18 cellular contexts compared by ENCODE assay signal in the genomic region with DNA sequence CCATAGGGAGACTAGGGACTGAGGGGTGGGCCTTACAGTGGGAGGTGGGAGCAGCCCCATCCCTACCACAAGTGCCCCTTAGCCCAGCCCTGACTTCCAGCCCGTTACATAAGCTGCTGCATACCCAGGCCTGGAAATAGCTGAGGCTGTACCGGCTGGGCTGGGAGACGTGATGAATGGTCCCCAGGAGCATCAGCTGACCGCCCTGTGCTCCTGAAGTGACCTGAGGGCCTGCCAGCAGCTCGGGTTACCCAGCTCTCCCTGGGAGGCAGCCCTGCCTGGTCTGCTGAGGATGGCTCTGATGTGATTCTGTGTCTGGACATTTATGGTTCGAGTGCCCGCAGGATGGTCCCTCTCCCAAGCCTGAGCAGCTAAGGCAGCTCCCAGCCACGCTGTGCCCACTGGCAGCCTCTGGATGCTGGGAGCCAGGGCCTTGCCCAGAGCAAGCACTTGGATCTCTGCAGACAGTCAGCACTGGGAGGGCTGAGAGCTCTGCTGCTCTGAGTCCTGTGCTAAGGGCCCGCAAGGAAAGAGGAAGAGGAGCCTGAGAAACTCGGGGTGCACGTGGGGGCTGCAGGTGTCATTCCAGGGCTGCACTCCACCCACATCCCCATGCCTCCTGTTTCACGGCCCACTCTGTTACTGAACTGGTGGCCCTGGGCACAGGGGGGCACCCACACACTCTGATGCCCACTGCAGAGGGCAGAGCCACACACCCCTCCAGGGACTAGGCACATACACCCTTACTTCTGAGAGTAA. TPM values are rescaled to one million over a fixed set of nuclear protein-coding genes. Genes with fewer than 3 reads are reported as not detected.
DNase-seq lines count a peak whose midpoint lies in the region; ATAC-seq, FAIRE-seq and TF ChIP-seq lines count a peak whose summit lies in the region.
"Had no signal": no experiment of that assay in that cellular context is flagged by ENCODE, and none has a peak within 500 bp of the region (broad histone marks: within the 10 kb centered on the region; RNA-seq: fewer than 3 reads in every experiment).

No MANE protein-coding gene starts in this region.

- H3K27me3 Mint-ChIP-seq in naive B cell, result no peaks in the 10 kb centered on the region
- H3K27me3 Mint-ChIP-seq: activated naive CD8-positive, alpha-beta T cell treated with anti-CD3 and anti-CD28 coated beads, Interleukin-2, amount 10 ng/mL, durations not matched to agents 7 days and 5 days had no signal

- in situ Hi-C loops in GM12878 (cut with MboI), result loop anchor here (5.0 kb wide), 2 partner anchors 55 to 95 kb away; no protein-coding TSS in a partner anchor

- no peak for TF ChIP-seq RAD21 in GM12878 (IDR thresholded peaks at IDR 0.05; ENCODE audit: insufficient read depth, low read depth, low read length)

- no peaks in the 10 kb centered on the region for H4K20me1 ChIP-seq in GM12878 (ENCODE audit: control insufficient read depth, insufficient read depth)

- RAD21 ChIA-PET in GM12878 (lab: Charles Lee; ENCODE audit: unreplicated experiment), result interaction anchor here (0.5 to 9.0 kb wide), 9 partner anchors 21 to 96 kb away, joined by 3 to 151 read pairs (median 86); a partner anchor contains a TSS

- H3K9ac ChIP-seq in GM12878 (ENCODE audit: control insufficient read depth, insufficient read depth, low read length), result no peak overlapping the region
- H3K9ac ChIP-seq: KMS-11 had no signal

- WGBS in GM12878 (ENCODE audit: insufficient coverage, insufficient replicate concordance, low lambda C conversion rate, missing lambda C conversion rate), result 32% methylated on average over 12 of the region's 12 CpGs

- no peak overlapping the region for H3K4me3 ChIP-seq in GM12878
- H3K4me3 ChIP-seq: lower lobe of right lung, thyroid gland had no signal

- H3K27ac Mint-ChIP-seq in naive B cell, result peak overlapping the region; percentile 24 to 96 (median 80)
- H3K27ac Mint-ChIP-seq: activated naive CD8-positive, alpha-beta T cell treated with anti-CD3 and anti-CD28 coated beads, Interleukin-2, amount 10 ng/mL, durations not matched to agents 7 days and 5 days had no signal

- FAIRE-seq in GM12878 (lab: Jason Lieb, UNC) (no peak), frontal cortex (lab: Jason Lieb, UNC) (no peak)
- FAIRE-seq: bronchial epithelial cell, D721Med had no signal

- no peak for TF ChIP-seq EP300 in GM12878 (IDR thresholded peaks at IDR 0.05; ENCODE audit: borderline replicate concordance in 1 of 2, control insufficient read depth in 1 of 2, low read depth in 2 of 2, low read length in 2 of 2)

- no peak for TF ChIP-seq POLR2A in GM12878 (IDR thresholded peaks at IDR 0.05; ENCODE audit: low read depth, low read length)

- no peak for ATAC-seq in GM12878
- peak in 1 of 2 donors; percentile 14 for ATAC-seq in naive B cell (ENCODE audit: low read depth in 2 of 2)
- no peak for ATAC-seq in HG02938 (IDR thresholded peaks at IDR 0.05; ENCODE audit: unreplicated experiment)
- ATAC-seq: activated T-cell treated with anti-CD3 and anti-CD28 coated beads, Interleukin-2, amount 50 U/mL, for 4 hours; lower lobe of right lung had no signal

- H3K4me1 Mint-ChIP-seq in naive B cell, result peaks cover 31 to 37% (median 35%) of the 10 kb centered on the region in 3 donors

- CTCF ChIA-PET in GM12878 (lab: Yijun Ruan, JAX), result interaction anchor here (1.0 to 15.6 kb wide), 14 partner anchors 13 to 217 kb away, joined by 3 to 622 read pairs (median 54); a partner anchor contains a TSS

- POLR2A ChIA-PET in GM12878 (lab: Charles Lee), result interaction anchor here (0.6 to 2.9 kb wide), 7 partner anchors 22 to 96 kb away, joined by 3 to 12 read pairs (median 3); a partner anchor contains a TSS

- SMC1A ChIA-PET in GM12878 (lab: Charles Lee; ENCODE audit: uncharacterized antibody, unreplicated experiment), result interaction anchor here (0.8 to 13.7 kb wide), 13 partner anchors 9 to 94 kb away, joined by 3 to 322 read pairs (median 21); a partner anchor contains a TSS

- no peaks in the 10 kb centered on the region for H3K36me3 Mint-ChIP-seq in naive B cell
- H3K36me3 Mint-ChIP-seq: activated naive CD8-positive, alpha-beta T cell treated with anti-CD3 and anti-CD28 coated beads, Interleukin-2, amount 10 ng/mL, durations not matched to agents 7 days and 5 days had no signal

- BruUV-seq in GM12878 (replicated peaks; lab: Mats Ljungman, UMichigan), result no TSS peak

- H3K4me2 ChIP-seq in GM12878 (ENCODE audit: control insufficient read depth, insufficient read depth), result no peak overlapping the region

- no peaks in the 10 kb centered on the region for H3K9me3 Mint-ChIP-seq in naive B cell
- H3K9me3 Mint-ChIP-seq: activated naive CD8-positive, alpha-beta T cell treated with anti-CD3 and anti-CD28 coated beads, Interleukin-2, amount 10 ng/mL, durations not matched to agents 7 days and 5 days; activated T-cell treated with anti-CD3 and anti-CD28 coated beads, Interleukin-2, amount 50 U/mL, for 4 hours had no signal

- H3K36me3 ChIP-seq in GM12878 (ENCODE audit: control insufficient read depth in 2 of 2, insufficient read depth in 2 of 2, low read length in 1 of 2), result no peaks in the 10 kb centered on the region
- H3K36me3 ChIP-seq: lower lobe of right lung, thyroid gland had no signal

- peak overlapping the region in 2 of 8 donors; percentile 29 to 50 for H3K4me3 Mint-ChIP-seq in naive B cell
- H3K4me3 Mint-ChIP-seq: activated naive CD8-positive, alpha-beta T cell treated with anti-CD3 and anti-CD28 coated beads, Interleukin-2, amount 10 ng/mL, durations not matched to agents 7 days and 5 days; activated T-cell treated with anti-CD3 and anti-CD28 coated beads, Interleukin-2, amount 50 U/mL, for 4 hours had no signal

- no peak overlapping the region for H2AFZ ChIP-seq in GM12878 (ENCODE audit: control insufficient read depth, low read depth, low read length)

- DNase-seq in ELF-1 (ENCODE audit: low read depth, low spot score) (peak; percentile 44), GM12878 (ENCODE audit: low read depth, low spot score) (no peak), naive B cell (no peak), frontal cortex (ENCODE audit: low spot score in 2 of 2) (no peak), NCI-H1436 treated with DMSO at 0.1 percent for 48 hours (lab: John Stamatoyannopoulos, UW) (no peak)
- DNase-seq: activated naive CD8-positive, alpha-beta T cell treated with anti-CD3 and anti-CD28 coated beads, Interleukin-2, amount 10 ng/mL, durations not matched to agents 7 days and 5 days; activated T-cell treated with anti-CD3 and anti-CD28 coated beads, Interleukin-2, amount 50 U/mL, for 4 hours; effector CD4-positive, alpha-beta T cell; lower lobe of right lung; NCI-H1436; NCI-H446; stimulated activated CD4-positive, alpha-beta T cell treated with anti-CD3 and anti-CD28 coated beads, Interleukin-4, amount 100 ng/mL, for 24 hours; thyroid gland had no signal

- H3K27ac ChIP-seq in GM12878 (ENCODE audit: control insufficient read depth, insufficient read depth), result no peak overlapping the region
- H3K27ac ChIP-seq: HL-60, KMS-11, lower lobe of right lung had no signal

- H3K79me2 ChIP-seq in GM12878 (ENCODE audit: control insufficient read depth, insufficient read depth, low read length), result no peaks in the 10 kb centered on the region

- TF ChIP-seq CTCF in GM12878 (IDR thresholded peaks at IDR 0.05 in 2 of 3, conservative IDR thresholded peaks at IDR 0.05 in 1 of 3; ENCODE audit: control insufficient read depth in 2 of 3, extremely low read depth in 1 of 3, insufficient read depth in 1 of 3, low read depth in 3 of 3, low read length in 3 of 3), result no peak

- H3K9me3 ChIP-seq in GM12878 (replicated peaks; ENCODE audit: control insufficient read depth, insufficient read depth, low read length), result no peaks in the 10 kb centered on the region
- H3K9me3 ChIP-seq: lower lobe of right lung, thyroid gland had no signal

- peaks cover 0 to 6% of the 10 kb centered on the region in 2 experiments; a peak in 1 of 4 replicates for H3K27me3 ChIP-seq in GM12878 (replicated peaks in 1 of 2; ENCODE audit: control insufficient read depth in 2 of 2, insufficient read depth in 2 of 2, low read length in 1 of 2)
- H3K27me3 ChIP-seq: thyroid gland had no signal

- intact Hi-C loops in GM12878 (cut with micrococcal nuclease; ENCODE audit: unreplicated experiment), result no loop called here

- H3K4me1 ChIP-seq in GM12878 (ENCODE audit: control insufficient read depth, insufficient read depth, low read length), result peaks cover 15% of the 10 kb centered on the region

RNA-seq across cellular contexts. Expression of a gene that starts 20.5 kb away (rescaled TPM):
- total RNA-seq in GM12878 (2013; cell fraction: nucleolus; rRNA removed), result 6.8 and 7.1 TPM in 2 replicates
- 0.23 and 0.38 TPM in 2 replicates for total RNA-seq in GM12878 (2014; rRNA removed)
- 0.14 and 0.58 TPM in 2 replicates for total RNA-seq in GM12878 (2014; rRNA removed; fragmentation: Illumina TruSeq; extraction: Trizol)
- total RNA-seq in GM12878 (2021), result 0.35 and 0.49 TPM in 2 replicates
- not detected for polyA plus RNA-seq in GM12878 (2011; ENCODE audit: low read depth)
- 0.15 and 0.29 TPM in 2 replicates for polyA plus RNA-seq in GM12878 (2011; rRNA removed)
- 0.25 and 0.30 TPM in 2 replicates for polyA plus RNA-seq in GM12878 (2011; cell fraction: cytosol; rRNA removed)
- polyA plus RNA-seq in GM12878 (2011; cell fraction: nucleus; rRNA removed), result 0.52 and 0.67 TPM in 2 replicates
- polyA plus RNA-seq in GM12878 (2012), result 0.22 and 1.0 TPM in 2 replicates
- 0.09 TPM in 1 of 2 replicates, not detected in the other for polyA plus RNA-seq in GM12878 (2014; fragmentation: Illumina TruSeq; extraction: Trizol)
- polyA plus RNA-seq in GM12878 (2014; fragmentation: Nextera tagmentation; extraction: Ambion mirVana), result not detected
- polyA plus RNA-seq in GM12878 (2014; rRNA removed), result 0.13 and 0.27 TPM in 2 replicates
- not detected for polyA plus RNA-seq in GM12878 (2016; fragmentation: Nextera tagmentation; extraction: Ambion mirVana)
- polyA minus RNA-seq in GM12878 (2011; rRNA and poly(A)+ RNA removed), result 0.46 TPM in 1 of 2 replicates, not detected in the other
- not detected in 2 replicates for polyA minus RNA-seq in GM12878 (2011; cell fraction: cytosol; rRNA and poly(A)+ RNA removed)
- 0.36 TPM in 1 of 2 replicates, not detected in the other for polyA minus RNA-seq in GM12878 (2011; cell fraction: nucleus; rRNA and poly(A)+ RNA removed)
- polyA plus RNA-seq in naive B cell (ENCODE audit: low read depth in 6 of 6), result 10 to 100 TPM in 5 of 6 donors, 1 to 10 TPM in 1; 2.9 to 28.7 (median 16.9) TPM
- 2.4 TPM for total RNA-seq in frontal cortex
- total RNA-seq: bronchial epithelial cell had no signal

RNA-seq across cellular contexts. Expression of a gene that starts 24.0 kb away (rescaled TPM):
- total RNA-seq in GM12878 (2013; cell fraction: nucleolus; rRNA removed), result 9.2 and 12.6 TPM in 2 replicates
- total RNA-seq in GM12878 (2014; rRNA removed) (2.4 and 4.1 TPM in 2 replicates), GM12878 (2014; rRNA removed; fragmentation: Illumina TruSeq; extraction: Trizol) (1.5 and 2.2 TPM in 2 replicates), GM12878 (2021) (7.9 TPM in 2 replicates), frontal cortex (5.3 TPM)
- 1.5 TPM for polyA plus RNA-seq in GM12878 (2011; ENCODE audit: low read depth)
- polyA plus RNA-seq in GM12878 (2011; rRNA removed) (1.3 and 2.9 TPM in 2 replicates), GM12878 (2014; fragmentation: Illumina TruSeq; extraction: Trizol) (1.2 and 2.0 TPM in 2 replicates), GM12878 (2014; fragmentation: Nextera tagmentation; extraction: Ambion mirVana) (under 1 TPM in 1 of 2 experiments, not detected in 1; 0.05 TPM), GM12878 (2014; rRNA removed) (5.9 TPM in 2 replicates), GM12878 (2016; fragmentation: Nextera tagmentation; extraction: Ambion mirVana) (1 to 10 TPM; 1.5 to 1.9 TPM), naive B cell (ENCODE audit: low read depth in 6 of 6) (10 to 100 TPM in 4 of 6 donors, 1 to 10 TPM in 2; 6.7 to 24.9 (median 12.6) TPM)
- polyA plus RNA-seq in GM12878 (2011; cell fraction: cytosol; rRNA removed), result 5.8 and 7.7 TPM in 2 replicates
- 20.2 and 21.4 TPM in 2 replicates for polyA plus RNA-seq in GM12878 (2011; cell fraction: nucleus; rRNA removed)
- 4.3 and 15.3 TPM in 2 replicates for polyA plus RNA-seq in GM12878 (2012)
- polyA minus RNA-seq in GM12878 (2011; rRNA and poly(A)+ RNA removed), result 3.7 and 8.3 TPM in 2 replicates
- 6.8 and 7.4 TPM in 2 replicates for polyA minus RNA-seq in GM12878 (2011; cell fraction: cytosol; rRNA and poly(A)+ RNA removed)
- 14.4 and 17.9 TPM in 2 replicates for polyA minus RNA-seq in GM12878 (2011; cell fraction: nucleus; rRNA and poly(A)+ RNA removed)

RNA-seq across cellular contexts. Expression of a gene that starts 42.5 kb away (rescaled TPM):
- 13.7 and 15.2 TPM in 2 replicates for total RNA-seq in GM12878 (2013; cell fraction: nucleolus; rRNA removed)
- 44.5 and 44.8 TPM in 2 replicates for total RNA-seq in GM12878 (2014; rRNA removed)
- total RNA-seq in GM12878 (2014; rRNA removed; fragmentation: Illumina TruSeq; extraction: Trizol), result 21.5 and 21.9 TPM in 2 replicates
- 33.8 and 36.5 TPM in 2 replicates for total RNA-seq in GM12878 (2021)
- 21.8 TPM for polyA plus RNA-seq in GM12878 (2011; ENCODE audit: low read depth)
- 31.4 and 49.8 TPM in 2 replicates for polyA plus RNA-seq in GM12878 (2011; rRNA removed)
- polyA plus RNA-seq in GM12878 (2011; cell fraction: cytosol; rRNA removed), result 64.4 and 85.9 TPM in 2 replicates
- 34.2 and 44.8 TPM in 2 replicates for polyA plus RNA-seq in GM12878 (2011; cell fraction: nucleus; rRNA removed)
- 26.6 and 32.8 TPM in 2 replicates for polyA plus RNA-seq in GM12878 (2012)
- 10.4 and 26.0 TPM in 2 replicates for polyA plus RNA-seq in GM12878 (2014; fragmentation: Illumina TruSeq; extraction: Trizol)
- 1 to 10 TPM; 2.7 to 5.6 TPM for polyA plus RNA-seq in GM12878 (2014; fragmentation: Nextera tagmentation; extraction: Ambion mirVana)
- polyA plus RNA-seq in GM12878 (2014; rRNA removed), result 42.7 and 43.1 TPM in 2 replicates
- 10 to 100 TPM; 34.1 to 40.5 TPM for polyA plus RNA-seq in GM12878 (2016; fragmentation: Nextera tagmentation; extraction: Ambion mirVana)
- 48.9 and 54.6 TPM in 2 replicates for polyA minus RNA-seq in GM12878 (2011; rRNA and poly(A)+ RNA removed)
- polyA minus RNA-seq in GM12878 (2011; cell fraction: cytosol; rRNA and poly(A)+ RNA removed), result 9.0 and 11.8 TPM in 2 replicates
- polyA minus RNA-seq in GM12878 (2011; cell fraction: nucleus; rRNA and poly(A)+ RNA removed), result 12.6 and 24.2 TPM in 2 replicates
- 10 to 100 TPM; 20.1 to 35.5 (median 24.4) TPM for polyA plus RNA-seq in naive B cell (ENCODE audit: low read depth in 6 of 6)
- total RNA-seq in frontal cortex, result 26.5 TPM

RNA-seq across cellular contexts. Expression of a gene that starts 52.2 kb away (rescaled TPM):
- total RNA-seq in GM12878 (2013; cell fraction: nucleolus; rRNA removed), result 0.27 TPM in 1 of 2 replicates, not detected in the other
- total RNA-seq in GM12878 (2014; rRNA removed) (not detected in 2 replicates), GM12878 (2014; rRNA removed; fragmentation: Illumina TruSeq; extraction: Trizol) (not detected in 2 replicates), GM12878 (2021) (0.19 TPM in 1 of 2 replicates, not detected in the other), frontal cortex (not detected)
- polyA plus RNA-seq in GM12878 (2011; ENCODE audit: low read depth), result not detected
- polyA plus RNA-seq in GM12878 (2011; rRNA removed) (not detected in 2 replicates), GM12878 (2014; fragmentation: Illumina TruSeq; extraction: Trizol) (not detected in 2 replicates), GM12878 (2014; fragmentation: Nextera tagmentation; extraction: Ambion mirVana) (not detected), GM12878 (2014; rRNA removed) (not detected in 2 replicates), GM12878 (2016; fragmentation: Nextera tagmentation; extraction: Ambion mirVana) (not detected), naive B cell (ENCODE audit: low read depth in 6 of 6) (not detected)
- polyA plus RNA-seq in GM12878 (2011; cell fraction: cytosol; rRNA removed), result not detected in 2 replicates
- polyA plus RNA-seq in GM12878 (2011; cell fraction: nucleus; rRNA removed), result not detected in 2 replicates
- polyA plus RNA-seq in GM12878 (2012), result not detected in 2 replicates
- polyA minus RNA-seq in GM12878 (2011; rRNA and poly(A)+ RNA removed), result not detected in 2 replicates
- polyA minus RNA-seq in GM12878 (2011; cell fraction: cytosol; rRNA and poly(A)+ RNA removed), result not detected in 2 replicates
- 0.86 TPM in 1 of 2 replicates, not detected in the other for polyA minus RNA-seq in GM12878 (2011; cell fraction: nucleus; rRNA and poly(A)+ RNA removed)
- total RNA-seq: activated naive CD8-positive, alpha-beta T cell treated with anti-CD3 and anti-CD28 coated beads, Interleukin-2, amount 10 ng/mL, durations not matched to agents 7 days and 5 days; activated T-cell treated with anti-CD3 and anti-CD28 coated beads, Interleukin-2, amount 50 U/mL, for 4 hours had no signal
